In genomic region chr3:114450008-114450596, GRCh38 we compare ENCODE assay signal across 10 cellular contexts.
DNase-seq lines count a peak whose midpoint lies in the region; ATAC-seq and TF ChIP-seq lines count a peak whose summit lies in the region.
"Had no signal": no experiment of that assay in that cellular context is flagged by ENCODE, and none has a peak within 500 bp of the region (broad histone marks: within the 10 kb centered on the region; RNA-seq: fewer than 3 reads in every experiment).

No MANE protein-coding gene starts in this region.

- peak overlapping the region; percentile 91 for H3K27ac Mint-ChIP-seq in stimulated activated naive B cell treated with anti-CD40 and anti-IgM and Interleukin-4, amounts not matched to agents 10 μg/mL and 1 μg/mL and 100 μg/mL, for 72 hours
- H3K27ac Mint-ChIP-seq: activated T-helper 1 cell treated with anti-CD3 and anti-CD28 coated beads, Interleukin-12 subunit alpha, Interleukin-12 subunit beta, Interleukin-2, Interleukin-4 antibody, amounts not matched to agents 30 ng/mL and 10 ng/mL and 1 ng/mL, durations not matched to agents 14 hours and 24 hours and 36 hours; effector memory CD8-positive, alpha-beta T cell; T-helper 1 cell treated with Interleukin-12 subunit alpha and Interleukin-12 subunit beta and Interleukin-4 antibody, amounts not matched to agents 30 μg/mL and 1 μg/mL, for 36 hours had no signal

- DNase-seq in astrocyte of the spinal cord (ENCODE audit: low read depth, low spot score), result no peak
- DNase-seq in stimulated activated naive B cell treated with anti-CD40 and anti-IgM and Interleukin-4, amounts not matched to agents 10 μg/mL and 1 μg/mL and 100 μg/mL, for 72 hours, result no peak
- DNase-seq in NK-92 (lab: John Stamatoyannopoulos, UW; ENCODE audit: unreplicated experiment), result no peak
- DNase-seq in foreskin melanocyte, result no peak
- DNase-seq: effector memory CD8-positive, alpha-beta T cell had no signal

- H3K36me3 Mint-ChIP-seq in stimulated activated naive B cell treated with anti-CD40 and anti-IgM and Interleukin-4, amounts not matched to agents 10 μg/mL and 1 μg/mL and 100 μg/mL, for 72 hours, result no peaks in the 10 kb centered on the region

- ATAC-seq in GM19438 (IDR thresholded peaks at IDR 0.05; ENCODE audit: low read depth, unreplicated experiment) (peak; percentile 28), HG03432 (IDR thresholded peaks at IDR 0.05; ENCODE audit: unreplicated experiment) (peak; percentile 34), GM21786 (IDR thresholded peaks at IDR 0.05; ENCODE audit: unreplicated experiment) (no peak)
- peak in 1 of 2 donors; percentile 53 for ATAC-seq in stimulated activated naive B cell treated with anti-CD40 and anti-IgM and Interleukin-4, amounts not matched to agents 10 μg/mL and 1 μg/mL and 100 μg/mL, for 72 hours (replicated peaks)
- ATAC-seq: effector memory CD8-positive, alpha-beta T cell had no signal

- peak overlapping the region in 1 of 2 donors; percentile 48 for H3K4me3 Mint-ChIP-seq in stimulated activated naive B cell treated with anti-CD40 and anti-IgM and Interleukin-4, amounts not matched to agents 10 μg/mL and 1 μg/mL and 100 μg/mL, for 72 hours
- H3K4me3 Mint-ChIP-seq: activated T-helper 1 cell treated with anti-CD3 and anti-CD28 coated beads, Interleukin-12 subunit alpha, Interleukin-12 subunit beta, Interleukin-2, Interleukin-4 antibody, amounts not matched to agents 30 ng/mL and 10 ng/mL and 1 ng/mL, durations not matched to agents 14 hours and 24 hours and 36 hours; effector memory CD8-positive, alpha-beta T cell; T-helper 1 cell treated with Interleukin-12 subunit alpha and Interleukin-12 subunit beta and Interleukin-4 antibody, amounts not matched to agents 30 μg/mL and 1 μg/mL, for 36 hours had no signal

- peak overlapping the region; percentile 20 for H3K4me3 ChIP-seq in astrocyte of the spinal cord (ENCODE audit: low read depth, low read length)

- in situ Hi-C loops in astrocyte of the spinal cord (cut with HindIII; ENCODE audit: low sequenced_read_pairs), result no loop called here

- no peaks in the 10 kb centered on the region for H3K27me3 Mint-ChIP-seq in stimulated activated naive B cell treated with anti-CD40 and anti-IgM and Interleukin-4, amounts not matched to agents 10 μg/mL and 1 μg/mL and 100 μg/mL, for 72 hours
- H3K27me3 Mint-ChIP-seq: effector memory CD8-positive, alpha-beta T cell had no signal

- TF ChIP-seq CTCF in astrocyte of the spinal cord (IDR thresholded peaks at IDR 0.05; ENCODE audit: low read depth, low read length), result no peak

- H3K9me3 Mint-ChIP-seq in stimulated activated naive B cell treated with anti-CD40 and anti-IgM and Interleukin-4, amounts not matched to agents 10 μg/mL and 1 μg/mL and 100 μg/mL, for 72 hours, result no peaks in the 10 kb centered on the region
- H3K9me3 Mint-ChIP-seq: activated T-helper 1 cell treated with anti-CD3 and anti-CD28 coated beads, Interleukin-12 subunit alpha, Interleukin-12 subunit beta, Interleukin-2, Interleukin-4 antibody, amounts not matched to agents 30 ng/mL and 10 ng/mL and 1 ng/mL, durations not matched to agents 14 hours and 24 hours and 36 hours; effector memory CD8-positive, alpha-beta T cell; T-helper 1 cell treated with Interleukin-12 subunit alpha and Interleukin-12 subunit beta and Interleukin-4 antibody, amounts not matched to agents 30 μg/mL and 1 μg/mL, for 36 hours had no signal

- peaks cover 13 to 27% of the 10 kb centered on the region in 2 donors for H3K4me1 Mint-ChIP-seq in stimulated activated naive B cell treated with anti-CD40 and anti-IgM and Interleukin-4, amounts not matched to agents 10 μg/mL and 1 μg/mL and 100 μg/mL, for 72 hours
